25 cellular contexts compared by ENCODE assay signal in the genomic region with DNA sequence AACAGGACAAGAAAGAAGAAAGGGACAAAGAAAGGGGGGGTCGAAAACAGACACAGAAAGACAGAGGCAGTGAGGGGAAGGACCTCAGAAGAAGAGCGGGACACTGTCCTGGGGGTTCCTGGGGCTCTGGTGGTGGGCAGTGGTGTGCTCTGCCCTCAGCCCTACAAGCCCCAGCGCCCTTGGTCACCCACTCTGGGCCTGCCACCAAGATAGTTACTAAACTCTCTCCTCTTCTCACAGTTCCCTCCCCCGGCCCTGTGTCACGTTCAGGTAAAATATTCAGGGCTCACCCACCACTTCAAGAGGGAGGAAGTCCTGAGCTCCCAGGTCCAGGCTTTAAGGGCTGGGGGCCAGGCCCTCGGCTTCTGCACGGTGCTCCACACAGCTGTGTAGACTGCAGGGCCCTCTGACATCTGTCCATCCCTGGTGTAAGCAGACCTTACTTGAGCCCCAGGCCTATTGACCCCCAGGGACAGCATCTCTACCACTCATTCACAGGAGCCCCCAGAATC.
A peak's percentile ranks its signal among the peaks of the same experiment; 100 is the strongest.
DNase-seq lines count a peak whose midpoint lies in the region; ATAC-seq and TF ChIP-seq lines count a peak whose summit lies in the region.
"Had no signal": no experiment of that assay in that cellular context is flagged by ENCODE, and none has a peak within 500 bp of the region (broad histone marks: within the 10 kb centered on the region; RNA-seq: fewer than 3 reads in every experiment).

No MANE protein-coding gene starts in this region.

- no peak for ATAC-seq in activated naive CD8-positive, alpha-beta T cell treated with anti-CD3 and anti-CD28 coated beads, Interleukin-2, amount 10 ng/mL, durations not matched to agents 7 days and 5 days (ENCODE audit: low read depth)
- ATAC-seq in activated naive CD8-positive, alpha-beta T cell treated with anti-CD3 and anti-CD28 coated beads, Interleukin-2, amount 50 U/mL, for 24 hours: no peak
- ATAC-seq in upper lobe of right lung (no peak), WTC11 (no peak), HG03280 (IDR thresholded peaks at IDR 0.05; ENCODE audit: unreplicated experiment) (no peak)
- no peak for ATAC-seq in activated CD8-positive, alpha-beta T cell treated with anti-CD3 and anti-CD28 coated beads, Interleukin-2, amount 10 ng/mL, durations not matched to agents 7 days and 5 days
- ATAC-seq: activated CD8-positive, alpha-beta memory T cell treated with anti-CD3 and anti-CD28 coated beads, Interleukin-2, amount 10 ng/mL, durations not matched to agents 7 days and 5 days; activated T-cell treated with anti-CD3 and anti-CD28 coated beads, Interleukin-2, amount 50 U/mL, for 72 hours; left lobe of liver had no signal

- no peak overlapping the region for H3K4me3 Mint-ChIP-seq in activated naive CD8-positive, alpha-beta T cell treated with anti-CD3 and anti-CD28 coated beads, Interleukin-2, amount 10 ng/mL, durations not matched to agents 7 days and 5 days
- H3K4me3 Mint-ChIP-seq in activated naive CD8-positive, alpha-beta T cell treated with anti-CD3 and anti-CD28 coated beads, Interleukin-2, amount 50 U/mL, for 24 hours: no peak overlapping the region
- H3K4me3 Mint-ChIP-seq in chondrocyte (ENCODE audit: unreplicated experiment) (no peak overlapping the region), WTC11 (no peak overlapping the region)
- no peak overlapping the region for H3K4me3 Mint-ChIP-seq in activated CD8-positive, alpha-beta T cell treated with anti-CD3 and anti-CD28 coated beads, Interleukin-2, amount 10 ng/mL, durations not matched to agents 7 days and 5 days
- H3K4me3 Mint-ChIP-seq: activated CD4-positive, alpha-beta T cell treated with anti-CD3 and anti-CD28 coated beads, Interleukin-2, amount 10 ng/mL, durations not matched to agents 24 days and 14 days; activated CD8-positive, alpha-beta memory T cell treated with anti-CD3 and anti-CD28 coated beads, Interleukin-2, amount 10 ng/mL, durations not matched to agents 7 days and 5 days; activated T-cell treated with anti-CD3 and anti-CD28 coated beads, Interleukin-2, amount 50 U/mL, for 72 hours; stimulated activated memory B cell treated with anti-CD40 and anti-IgM and Interleukin-4, amounts not matched to agents 10 μg/mL and 1 μg/mL and 100 μg/mL, for 72 hours had no signal

- WGBS in mesendoderm (ENCODE audit: extremely low coverage, insufficient coverage, low lambda C conversion rate): no CpG with 5 or more reads among the region's 7 CpGs

- H3K27ac ChIP-seq in mesendoderm (ENCODE audit: low read depth, low read length) (no peak overlapping the region), upper lobe of right lung (no peak overlapping the region)
- H3K27ac ChIP-seq: 22Rv1, esophagus squamous epithelium, pancreas, right atrium auricular region, WERI-Rb-1 had no signal

- no peak overlapping the region for H3K23ac ChIP-seq in mesendoderm (ENCODE audit: low read length)

- peaks cover 16% of the 10 kb centered on the region for H3K4me1 Mint-ChIP-seq in activated naive CD8-positive, alpha-beta T cell treated with anti-CD3 and anti-CD28 coated beads, Interleukin-2, amount 10 ng/mL, durations not matched to agents 7 days and 5 days
- peaks cover 8% of the 10 kb centered on the region for H3K4me1 Mint-ChIP-seq in activated naive CD8-positive, alpha-beta T cell treated with anti-CD3 and anti-CD28 coated beads, Interleukin-2, amount 50 U/mL, for 24 hours
- H3K4me1 Mint-ChIP-seq in chondrocyte (ENCODE audit: low read depth) (peaks cover 59% of the 10 kb centered on the region), WTC11 (peaks cover 40% of the 10 kb centered on the region)
- peaks cover 13% of the 10 kb centered on the region for H3K4me1 Mint-ChIP-seq in activated CD8-positive, alpha-beta T cell treated with anti-CD3 and anti-CD28 coated beads, Interleukin-2, amount 10 ng/mL, durations not matched to agents 7 days and 5 days (ENCODE audit: low read depth)

- peak overlapping the region; percentile 51 for H3K56ac ChIP-seq in mesendoderm (ENCODE audit: low read length)

- H3K18ac ChIP-seq in mesendoderm (ENCODE audit: low read length): no peak overlapping the region

- H3K4me1 ChIP-seq in mesendoderm (ENCODE audit: control insufficient read depth, low read depth, low read length): peaks cover 23% of the 10 kb centered on the region
- H3K4me1 ChIP-seq in upper lobe of right lung: peaks cover 4% of the 10 kb centered on the region

- no peaks in the 10 kb centered on the region for H3K9me3 Mint-ChIP-seq in activated naive CD8-positive, alpha-beta T cell treated with anti-CD3 and anti-CD28 coated beads, Interleukin-2, amount 10 ng/mL, durations not matched to agents 7 days and 5 days
- H3K9me3 Mint-ChIP-seq in activated naive CD8-positive, alpha-beta T cell treated with anti-CD3 and anti-CD28 coated beads, Interleukin-2, amount 50 U/mL, for 24 hours: no peaks in the 10 kb centered on the region
- H3K9me3 Mint-ChIP-seq in chondrocyte (ENCODE audit: low read depth): peaks cover 2% of the 10 kb centered on the region
- no peaks in the 10 kb centered on the region for H3K9me3 Mint-ChIP-seq in WTC11
- no peaks in the 10 kb centered on the region for H3K9me3 Mint-ChIP-seq in activated CD8-positive, alpha-beta T cell treated with anti-CD3 and anti-CD28 coated beads, Interleukin-2, amount 10 ng/mL, durations not matched to agents 7 days and 5 days (ENCODE audit: insufficient read depth)
- H3K9me3 Mint-ChIP-seq: activated CD4-positive, alpha-beta T cell treated with anti-CD3 and anti-CD28 coated beads, Interleukin-2, amount 10 ng/mL, durations not matched to agents 24 days and 14 days; activated T-cell treated with anti-CD3 and anti-CD28 coated beads, Interleukin-2, amount 50 U/mL, for 72 hours; stimulated activated memory B cell treated with anti-CD40 and anti-IgM and Interleukin-4, amounts not matched to agents 10 μg/mL and 1 μg/mL and 100 μg/mL, for 72 hours had no signal

- H3K36me3 ChIP-seq in mesendoderm (ENCODE audit: control insufficient read depth, insufficient read depth, low read length) (no peaks in the 10 kb centered on the region), upper lobe of right lung (no peaks in the 10 kb centered on the region)
- H3K36me3 ChIP-seq: esophagus squamous epithelium, pancreas, right atrium auricular region, WERI-Rb-1 had no signal

- H2BK15ac ChIP-seq in mesendoderm (replicated peaks; ENCODE audit: low read depth): no peak overlapping the region

- H3K36me3 Mint-ChIP-seq in activated naive CD8-positive, alpha-beta T cell treated with anti-CD3 and anti-CD28 coated beads, Interleukin-2, amount 10 ng/mL, durations not matched to agents 7 days and 5 days: no peaks in the 10 kb centered on the region
- no peaks in the 10 kb centered on the region for H3K36me3 Mint-ChIP-seq in activated naive CD8-positive, alpha-beta T cell treated with anti-CD3 and anti-CD28 coated beads, Interleukin-2, amount 50 U/mL, for 24 hours (ENCODE audit: low read depth)
- H3K36me3 Mint-ChIP-seq in chondrocyte (ENCODE audit: low read depth): no peaks in the 10 kb centered on the region
- H3K36me3 Mint-ChIP-seq in WTC11: no peaks in the 10 kb centered on the region
- H3K36me3 Mint-ChIP-seq in activated CD8-positive, alpha-beta T cell treated with anti-CD3 and anti-CD28 coated beads, Interleukin-2, amount 10 ng/mL, durations not matched to agents 7 days and 5 days (ENCODE audit: low read depth): no peaks in the 10 kb centered on the region
- H3K36me3 Mint-ChIP-seq: activated CD8-positive, alpha-beta memory T cell treated with anti-CD3 and anti-CD28 coated beads, Interleukin-2, amount 10 ng/mL, durations not matched to agents 7 days and 5 days; stimulated activated memory B cell treated with anti-CD40 and anti-IgM and Interleukin-4, amounts not matched to agents 10 μg/mL and 1 μg/mL and 100 μg/mL, for 72 hours had no signal

- H3K9me3 ChIP-seq in upper lobe of right lung: no peaks in the 10 kb centered on the region
- H3K9me3 ChIP-seq: esophagus squamous epithelium, pancreas, right atrium auricular region had no signal

- H4K5ac ChIP-seq in mesendoderm (ENCODE audit: low read length): no peak overlapping the region

- H2BK5ac ChIP-seq in mesendoderm (ENCODE audit: low read length): no peak overlapping the region

- no peak overlapping the region for H3K27ac Mint-ChIP-seq in activated naive CD8-positive, alpha-beta T cell treated with anti-CD3 and anti-CD28 coated beads, Interleukin-2, amount 10 ng/mL, durations not matched to agents 7 days and 5 days
- H3K27ac Mint-ChIP-seq in activated naive CD8-positive, alpha-beta T cell treated with anti-CD3 and anti-CD28 coated beads, Interleukin-2, amount 50 U/mL, for 24 hours: no peak overlapping the region
- no peak overlapping the region for H3K27ac Mint-ChIP-seq in chondrocyte (ENCODE audit: unreplicated experiment)
- no peak overlapping the region for H3K27ac Mint-ChIP-seq in WTC11
- no peak overlapping the region for H3K27ac Mint-ChIP-seq in activated CD8-positive, alpha-beta T cell treated with anti-CD3 and anti-CD28 coated beads, Interleukin-2, amount 10 ng/mL, durations not matched to agents 7 days and 5 days
- H3K27ac Mint-ChIP-seq: activated CD4-positive, alpha-beta T cell treated with anti-CD3 and anti-CD28 coated beads, Interleukin-2, amount 10 ng/mL, durations not matched to agents 24 days and 14 days; activated CD8-positive, alpha-beta memory T cell treated with anti-CD3 and anti-CD28 coated beads, Interleukin-2, amount 10 ng/mL, durations not matched to agents 7 days and 5 days; activated T-cell treated with anti-CD3 and anti-CD28 coated beads, Interleukin-2, amount 50 U/mL, for 72 hours; stimulated activated memory B cell treated with anti-CD40 and anti-IgM and Interleukin-4, amounts not matched to agents 10 μg/mL and 1 μg/mL and 100 μg/mL, for 72 hours had no signal

- H2AK5ac ChIP-seq in mesendoderm (ENCODE audit: low read length): no peak overlapping the region

- no peak overlapping the region for H4K8ac ChIP-seq in mesendoderm (ENCODE audit: low read depth, low read length)

- intact Hi-C loops in upper lobe of right lung (cut with DNase I): no loop called here

- H3K4ac ChIP-seq in mesendoderm (ENCODE audit: low read depth, low read length): peak overlapping the region; percentile 39

- H2BK120ac ChIP-seq in mesendoderm (ENCODE audit: low read depth, low read length): no peak overlapping the region

- peaks cover 4% of the 10 kb centered on the region for H3K27me3 Mint-ChIP-seq in activated naive CD8-positive, alpha-beta T cell treated with anti-CD3 and anti-CD28 coated beads, Interleukin-2, amount 10 ng/mL, durations not matched to agents 7 days and 5 days
- H3K27me3 Mint-ChIP-seq in activated naive CD8-positive, alpha-beta T cell treated with anti-CD3 and anti-CD28 coated beads, Interleukin-2, amount 50 U/mL, for 24 hours: peaks cover 3% of the 10 kb centered on the region
- H3K27me3 Mint-ChIP-seq in chondrocyte (ENCODE audit: low read depth) (no peaks in the 10 kb centered on the region), WTC11 (ENCODE audit: low read depth) (no peaks in the 10 kb centered on the region)
- H3K27me3 Mint-ChIP-seq in activated CD8-positive, alpha-beta T cell treated with anti-CD3 and anti-CD28 coated beads, Interleukin-2, amount 10 ng/mL, durations not matched to agents 7 days and 5 days (ENCODE audit: low read depth): no peaks in the 10 kb centered on the region
- H3K27me3 Mint-ChIP-seq: activated CD4-positive, alpha-beta T cell treated with anti-CD3 and anti-CD28 coated beads, Interleukin-2, amount 10 ng/mL, durations not matched to agents 24 days and 14 days had no signal

- H3K79me1 ChIP-seq in mesendoderm (ENCODE audit: low read length): no peaks in the 10 kb centered on the region

- H3K4me3 ChIP-seq in mesendoderm (ENCODE audit: low read length): no peak overlapping the region
- H3K4me3 ChIP-seq in upper lobe of right lung: no peak overlapping the region
- H3K4me3 ChIP-seq: esophagus squamous epithelium, pancreas, right atrium auricular region had no signal

- H3K79me2 ChIP-seq in mesendoderm (ENCODE audit: control insufficient read depth, insufficient read depth, low read length): no peaks in the 10 kb centered on the region

- TF ChIP-seq CTCF in chondrocyte (IDR thresholded peaks at IDR 0.05) (no peak), upper lobe of right lung (IDR thresholded peaks at IDR 0.05) (no peak), WTC11 (IDR thresholded peaks at IDR 0.05) (no peak)

- no peak overlapping the region for H3K9ac ChIP-seq in mesendoderm (ENCODE audit: low read length)

- H3K27me3 ChIP-seq in mesendoderm (ENCODE audit: insufficient read depth, low read length, poor library complexity): no peaks in the 10 kb centered on the region
- H3K27me3 ChIP-seq in upper lobe of right lung: no peaks in the 10 kb centered on the region
- H3K27me3 ChIP-seq: esophagus squamous epithelium, pancreas, right atrium auricular region had no signal

- H3K4me2 ChIP-seq in mesendoderm (ENCODE audit: low read length): no peak overlapping the region

- peak; percentile 14 for DNase-seq in activated naive CD8-positive, alpha-beta T cell treated with anti-CD3 and anti-CD28 coated beads, Interleukin-2, amount 10 ng/mL, durations not matched to agents 7 days and 5 days
- DNase-seq in activated naive CD8-positive, alpha-beta T cell treated with anti-CD3 and anti-CD28 coated beads, Interleukin-2, amount 50 U/mL, for 24 hours: no peak
- DNase-seq in chondrocyte (ENCODE audit: low spot score) (peak; percentile 42), mesendoderm (no peak), upper lobe of right lung (peak; percentile 55), WTC11 (ENCODE audit: low spot score) (no peak)
- no peak for DNase-seq in activated CD8-positive, alpha-beta T cell treated with anti-CD3 and anti-CD28 coated beads, Interleukin-2, amount 10 ng/mL, durations not matched to agents 7 days and 5 days
- DNase-seq: activated CD4-positive, alpha-beta T cell treated with anti-CD3 and anti-CD28 coated beads, Interleukin-2, amount 10 ng/mL, durations not matched to agents 24 days and 14 days; activated CD8-positive, alpha-beta memory T cell treated with anti-CD3 and anti-CD28 coated beads, Interleukin-2, amount 10 ng/mL, durations not matched to agents 7 days and 5 days; activated naive CD4-positive, alpha-beta T cell treated with Interleukin-2 at 50 U/mL for 16 hours; activated T-cell treated with anti-CD3 and anti-CD28 coated beads, Interleukin-2, amount 50 U/mL, for 72 hours; cortex of kidney; esophagus squamous epithelium; foreskin melanocyte; SHP77; stimulated activated CD4-positive, alpha-beta T cell treated with anti-CD3 and anti-CD28 coated beads, Interleukin-4, amount 100 ng/mL, for 4 hours; SW 1271; T1000; WERI-Rb-1 had no signal

- CTCF ChIA-PET in WTC11 (lab: Charles Lee): interaction anchor here (0.8 to 2.1 kb wide), 4 partner anchors 23 to 86 kb away, joined by 5 to 8 read pairs (median 6); no protein-coding TSS in a partner anchor
- CTCF ChIA-PET in activated CD8-positive, alpha-beta T cell treated with anti-CD3 and anti-CD28 coated beads, Interleukin-2, amount 10 ng/mL, durations not matched to agents 7 days and 5 days (lab: Charles Lee): interaction anchor here (0.7 kb wide), 1 partner anchor 611 kb away, joined by 4 read pairs; no protein-coding TSS in a partner anchor

- POLR2A ChIA-PET in activated naive CD8-positive, alpha-beta T cell treated with anti-CD3 and anti-CD28 coated beads, Interleukin-2, amount 10 ng/mL, durations not matched to agents 7 days and 5 days (lab: Charles Lee): no interaction called here
- POLR2A ChIA-PET in WTC11 (lab: Charles Lee): interaction anchor here (0.6 to 0.9 kb wide), 2 partner anchors 113 to 216 kb away, joined by 3 read pairs; no protein-coding TSS in a partner anchor
- POLR2A ChIA-PET in activated CD8-positive, alpha-beta T cell treated with anti-CD3 and anti-CD28 coated beads, Interleukin-2, amount 10 ng/mL, durations not matched to agents 7 days and 5 days (lab: Charles Lee): no interaction called here

Comparison
In these comparisons a context has a peak if more than half of its experiments do, and no peak if none do; other contexts are left out.
1. DNase-seq: peak in activated naive CD8-positive, alpha-beta T cell treated with anti-CD3 and anti-CD28 coated beads, Interleukin-2, amount 10 ng/mL, durations not matched to agents 7 days and 5 days (single experiment), chondrocyte (single experiment) and upper lobe of right lung (single experiment); none in activated naive CD8-positive, alpha-beta T cell treated with anti-CD3 and anti-CD28 coated beads, Interleukin-2, amount 50 U/mL, for 24 hours (single experiment), mesendoderm (single experiment), WTC11 (single experiment) and activated CD8-positive, alpha-beta T cell treated with anti-CD3 and anti-CD28 coated beads, Interleukin-2, amount 10 ng/mL, durations not matched to agents 7 days and 5 days (single experiment).